ENCODE assay signal across 2 cellular contexts in genomic region chr9:137479315-137479861, GRCh38.
TF ChIP-seq lines count a peak whose summit lies in the region.

No MANE protein-coding gene starts in this region.

TF ChIP-seq in SK-N-SH, 30 proteins besides CTCF, POLR2A, EP300 and RAD21 (continued from another document):
- TF ChIP-seq RFX5 (IDR thresholded peaks at IDR 0.05; ENCODE audit: low read length) (no peak), USF1 (IDR thresholded peaks at IDR 0.05; ENCODE audit: borderline replicate concordance, low read depth) (no peak), USF2 (IDR thresholded peaks at IDR 0.05; ENCODE audit: borderline replicate concordance, low read depth, low read length) (no peak), POLR2AphosphoS5 (IDR thresholded peaks at IDR 0.05; ENCODE audit: low read depth, low read length) (no peak), JUND (IDR thresholded peaks at IDR 0.05) (no peak), EZH2phosphoT487 (IDR thresholded peaks at IDR 0.05; ENCODE audit: borderline replicate concordance, low read depth) (no peak), ELF1 (IDR thresholded peaks at IDR 0.05) (no peak)

TF ChIP-seq in SK-N-SH treated with all-trans-retinoic acid at 6 μM for 48 hours, 23 proteins besides CTCF, POLR2A, EP300 and RAD21 (continued from another document):
- no peak for TF ChIP-seq RARB (CRISPR knock-in tag; IDR thresholded peaks at IDR 0.05)
- TF ChIP-seq CSRNP3 (CRISPR knock-in tag; IDR thresholded peaks at IDR 0.05): no peak
- TF ChIP-seq TSHZ2 (CRISPR knock-in tag; IDR thresholded peaks at IDR 0.05): no peak
- TF ChIP-seq PPARA (CRISPR knock-in tag; IDR thresholded peaks at IDR 0.05; ENCODE audit: borderline replicate concordance): no peak
TF ChIP-seq in SK-N-SH treated with all-trans-retinoic acid at 6 μM for 48 hours: peak in this region for 0.
